In the genomic region with DNA sequence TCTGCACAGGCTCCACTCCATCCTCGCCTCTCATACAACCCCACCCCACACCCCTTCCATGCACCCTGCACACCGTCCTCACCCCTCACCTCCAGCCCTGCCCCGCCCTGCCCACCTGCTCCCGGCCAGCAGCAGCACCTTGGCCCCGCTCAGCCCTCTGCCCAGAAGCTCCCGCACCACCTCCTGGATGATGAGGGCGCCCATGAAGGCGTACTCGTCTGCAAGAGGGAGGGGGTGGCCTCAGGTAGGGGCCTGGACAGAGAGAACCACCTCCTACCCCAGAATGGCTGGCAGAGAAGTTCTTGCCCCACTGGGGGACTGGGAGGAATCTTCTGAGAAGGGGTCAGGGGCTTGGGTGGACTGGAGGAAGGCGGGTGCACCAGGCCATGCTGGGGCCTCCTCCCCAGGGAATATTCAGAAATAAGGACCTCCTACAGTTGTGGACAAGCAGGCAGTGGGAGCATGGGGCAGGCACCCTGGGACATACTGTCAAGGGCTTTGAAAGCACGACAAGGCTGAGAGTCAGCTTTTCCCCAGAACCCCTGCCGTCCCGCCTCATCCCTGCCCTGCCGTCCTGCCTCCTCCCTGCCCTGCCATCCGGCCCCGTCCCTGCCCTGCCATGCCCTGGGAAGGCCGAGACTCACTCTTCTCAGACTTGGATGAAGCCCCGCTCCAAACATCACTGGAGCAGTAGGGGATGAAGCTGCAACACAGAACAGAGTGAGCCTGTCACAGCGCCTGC, we compare ENCODE assay signal across 15 cellular contexts. TPM values are rescaled to one million over a fixed set of nuclear protein-coding genes. Genes with fewer than 3 reads are reported as not detected.
"Had no signal": no experiment of that assay in that cellular context is flagged by ENCODE, and none has a peak within 500 bp of the region (broad histone marks: within the 10 kb centered on the region; RNA-seq: fewer than 3 reads in every experiment).

No MANE protein-coding gene starts in this region.

- H3K27ac ChIP-seq: brain microvascular endothelial cell, ovary had no signal

- H3K27ac Mint-ChIP-seq: activated CD4-positive, alpha-beta T cell treated with anti-CD3 and anti-CD28 coated beads for 36 hours; activated naive CD8-positive, alpha-beta T cell had no signal

- H3K4me3 ChIP-seq: lung, ovary had no signal

- H3K4me3 Mint-ChIP-seq: activated CD4-positive, alpha-beta T cell treated with anti-CD3 and anti-CD28 coated beads for 36 hours had no signal

- DNase-seq: activated CD4-positive, alpha-beta T cell treated with anti-CD3 and anti-CD28 coated beads for 36 hours; activated CD8-positive, alpha-beta memory T cell treated with anti-CD3 and anti-CD28 coated beads for 24 hours; activated effector memory CD4-positive, alpha-beta T cell treated with Interleukin-2 at 50 U/mL for 16 hours; amygdala; brain microvascular endothelial cell; immature natural killer cell; naive B cell; ovary; T-helper 9 cell had no signal

- H3K9me3 Mint-ChIP-seq: immature natural killer cell, naive B cell had no signal

- ATAC-seq: activated CD4-positive, alpha-beta T cell treated with anti-CD3 and anti-CD28 coated beads for 36 hours; esophagus mucosa; SK-N-SH treated with all-trans-retinoic acid at 6 μM for 48 hours had no signal

- H3K36me3 Mint-ChIP-seq: activated naive CD8-positive, alpha-beta T cell; immature natural killer cell; naive B cell had no signal

- H3K36me3 ChIP-seq: brain microvascular endothelial cell, ovary had no signal

- H3K9me3 ChIP-seq: ovary had no signal

- H3K4me1 Mint-ChIP-seq: activated CD4-positive, alpha-beta T cell treated with anti-CD3 and anti-CD28 coated beads for 36 hours had no signal

RNA-seq across cellular contexts. Expression of gene NOTUM, which starts 3.1 kb away (rescaled TPM):
- total RNA-seq: esophagus mucosa had no signal
- polyA plus RNA-seq: immature natural killer cell had no signal

RNA-seq across cellular contexts. Expression of gene MYADML2, which starts 10.8 kb away (rescaled TPM):
- total RNA-seq: activated CD4-positive, alpha-beta T cell treated with anti-CD3 and anti-CD28 coated beads for 36 hours; dermis microvascular lymphatic vessel endothelial cell; esophagus mucosa; lung; ovary; renal cortical epithelial cell had no signal
- polyA plus RNA-seq: immature natural killer cell, lung, ovary had no signal
